Comparison of ENCODE assay signal across 21 cellular contexts in genomic region chr15:28901587-28901980, GRCh38. TPM values are rescaled to one million over a fixed set of nuclear protein-coding genes. Genes with fewer than 3 reads are reported as not detected.
"Had no signal": no experiment of that assay in that cellular context is flagged by ENCODE, and none has a peak within 500 bp of the region (broad histone marks: within the 10 kb centered on the region; RNA-seq: fewer than 3 reads in every experiment).

No MANE protein-coding gene starts in this region.

- H3K27ac Mint-ChIP-seq: activated CD4-positive, alpha-beta T cell treated with anti-CD3 and anti-CD28 coated beads, Interleukin-2, amount 10 ng/mL, durations not matched to agents 24 days and 14 days; activated naive CD4-positive, alpha-beta T cell treated with anti-CD3 and anti-CD28 coated beads, Interleukin-2, amount 50 U/mL, for 72 hours; dendritic cell treated with granulocyte-macrophage colony-stimulating factor and Interleukin-4, amounts not matched to agents 40 ng/mL and 50 ng/mL, for 4 days; natural killer cell; T-helper 1 cell treated with Interleukin-12 subunit alpha and Interleukin-12 subunit beta and Interleukin-4 antibody, amounts not matched to agents 30 μg/mL and 1 μg/mL, for 36 hours had no signal

- H2AFZ ChIP-seq: parathyroid adenoma had no signal

- H3K36me3 Mint-ChIP-seq: activated naive CD4-positive, alpha-beta T cell treated with anti-CD3 and anti-CD28 coated beads, Interleukin-2, amount 50 U/mL, for 72 hours; natural killer cell had no signal

- H3K4me2 ChIP-seq: smooth muscle cell had no signal

- H3K4me1 ChIP-seq: body of pancreas, esophagus squamous epithelium, parathyroid adenoma, tibial nerve, vagina had no signal

- H3K79me2 ChIP-seq: parathyroid adenoma had no signal

- H3K27me3 Mint-ChIP-seq: activated CD8-positive, alpha-beta T cell treated with anti-CD3 and anti-CD28 coated beads for 36 hours had no signal

- H3K9ac ChIP-seq: parathyroid adenoma had no signal

- ATAC-seq: activated CD8-positive, alpha-beta T cell treated with anti-CD3 and anti-CD28 coated beads for 36 hours; activated naive CD4-positive, alpha-beta T cell treated with anti-CD3 and anti-CD28 coated beads, Interleukin-2, amount 50 U/mL, for 72 hours; body of pancreas; natural killer cell; sciatic nerve; stimulated activated effector memory CD8-positive, alpha-beta T cell treated with anti-CD3 and anti-CD28 coated beads, Interleukin-12 subunit alpha, Interleukin-12 subunit beta, amount 100 ng/mL, for 72 hours had no signal

- H3K9me3 ChIP-seq: body of pancreas, esophagus squamous epithelium, tibial nerve, vagina had no signal

- DNase-seq: activated CD4-positive, alpha-beta T cell treated with anti-CD3 and anti-CD28 coated beads, Interleukin-2, amount 10 ng/mL, durations not matched to agents 24 days and 14 days; activated CD8-positive, alpha-beta T cell treated with anti-CD3 and anti-CD28 coated beads for 36 hours; activated gamma-delta T cell; activated T-cell treated with anti-CD3 and anti-CD28 coated beads, Interleukin-2, amount 50 U/mL, for 48 hours; central memory CD4-positive, alpha-beta T cell; effector CD8-positive, alpha-beta T cell; esophagus squamous epithelium; natural killer cell; stimulated activated CD4-positive, alpha-beta T cell treated with anti-CD3 and anti-CD28 coated beads, Interleukin-4, amount 100 ng/mL, for 24 hours had no signal

- H3K4me3 Mint-ChIP-seq: activated CD4-positive, alpha-beta T cell treated with anti-CD3 and anti-CD28 coated beads, Interleukin-2, amount 10 ng/mL, durations not matched to agents 24 days and 14 days; activated CD8-positive, alpha-beta T cell treated with anti-CD3 and anti-CD28 coated beads for 36 hours; dendritic cell treated with granulocyte-macrophage colony-stimulating factor and Interleukin-4, amounts not matched to agents 40 ng/mL and 50 ng/mL, for 4 days; natural killer cell; stimulated activated effector memory CD8-positive, alpha-beta T cell treated with anti-CD3 and anti-CD28 coated beads, Interleukin-12 subunit alpha, Interleukin-12 subunit beta, amount 100 ng/mL, for 72 hours; T-helper 1 cell treated with Interleukin-12 subunit alpha and Interleukin-12 subunit beta and Interleukin-4 antibody, amounts not matched to agents 30 μg/mL and 1 μg/mL, for 36 hours had no signal

- H3K36me3 ChIP-seq: esophagus squamous epithelium, tibial nerve, vagina had no signal

- H3K27ac ChIP-seq: body of pancreas, esophagus squamous epithelium, parathyroid adenoma, tibial nerve, vagina had no signal

- H3K4me3 ChIP-seq: body of pancreas, esophagus squamous epithelium, smooth muscle cell, tibial nerve, vagina had no signal

- H3K9me3 Mint-ChIP-seq: activated CD4-positive, alpha-beta T cell treated with anti-CD3 and anti-CD28 coated beads, Interleukin-2, amount 10 ng/mL, durations not matched to agents 24 days and 14 days; activated CD8-positive, alpha-beta T cell treated with anti-CD3 and anti-CD28 coated beads for 36 hours; activated naive CD4-positive, alpha-beta T cell treated with anti-CD3 and anti-CD28 coated beads, Interleukin-2, amount 50 U/mL, for 72 hours; dendritic cell treated with granulocyte-macrophage colony-stimulating factor and Interleukin-4, amounts not matched to agents 40 ng/mL and 50 ng/mL, for 4 days; natural killer cell; stimulated activated effector memory CD8-positive, alpha-beta T cell treated with anti-CD3 and anti-CD28 coated beads, Interleukin-12 subunit alpha, Interleukin-12 subunit beta, amount 100 ng/mL, for 72 hours; T-helper 1 cell treated with Interleukin-12 subunit alpha and Interleukin-12 subunit beta and Interleukin-4 antibody, amounts not matched to agents 30 μg/mL and 1 μg/mL, for 36 hours had no signal

- H3K27me3 ChIP-seq: body of pancreas, esophagus squamous epithelium, tibial nerve, vagina had no signal

RNA-seq across cellular contexts. Expression of gene GOLGA6L7, which starts 53.1 kb away (rescaled TPM):
- total RNA-seq: activated CD4-positive, alpha-beta T cell treated with anti-CD3 and anti-CD28 coated beads, Interleukin-2, amount 10 ng/mL, durations not matched to agents 24 days and 14 days; activated CD8-positive, alpha-beta T cell treated with anti-CD3 and anti-CD28 coated beads for 36 hours; activated naive CD4-positive, alpha-beta T cell treated with anti-CD3 and anti-CD28 coated beads, Interleukin-2, amount 50 U/mL, for 72 hours; body of pancreas; esophagus squamous epithelium; liver; natural killer cell; sciatic nerve; smooth muscle cell; subcutaneous adipose tissue; tibial nerve; vagina had no signal
- polyA plus RNA-seq: liver, smooth muscle cell had no signal
